In the genomic region with DNA sequence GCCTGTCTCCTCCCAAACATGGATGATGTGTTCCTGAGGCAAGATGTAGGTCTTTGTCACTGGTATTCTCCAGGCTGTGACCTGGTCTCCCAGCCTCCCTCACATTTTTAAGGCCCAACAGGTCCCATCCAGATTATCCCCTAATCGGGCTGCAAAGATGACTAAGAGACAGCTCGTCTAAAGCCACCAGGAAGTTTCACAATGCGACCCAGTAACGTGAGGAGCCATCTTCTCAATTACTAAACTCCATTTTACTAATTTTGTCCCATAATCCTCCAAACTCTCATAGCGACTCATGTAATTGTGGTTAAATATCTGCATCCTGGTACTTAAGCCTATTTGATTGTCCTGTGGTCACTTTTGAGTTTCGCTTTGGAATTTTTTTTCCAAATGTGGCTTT, we compare ENCODE assay signal across 1 cellular context.
TF ChIP-seq lines count a peak whose summit lies in the region.

No MANE protein-coding gene starts in this region.

TF ChIP-seq in HepG2, 621 proteins besides CTCF, POLR2A, EP300 and RAD21 (continued from another document):
- TF ChIP-seq TERF1 (CRISPR knock-in tag; IDR thresholded peaks at IDR 0.05) = no peak
- no peak for TF ChIP-seq AKAP8 (CRISPR knock-in tag; IDR thresholded peaks at IDR 0.05)
- no peak for TF ChIP-seq ATF7 (IDR thresholded peaks at IDR 0.05)
- TF ChIP-seq ATF7 (CRISPR knock-in tag; IDR thresholded peaks at IDR 0.05) = no peak
- TF ChIP-seq RELA (CRISPR knock-in tag; IDR thresholded peaks at IDR 0.05) = no peak
- no peak for TF ChIP-seq E2F5 (CRISPR knock-in tag; conservative IDR thresholded peaks at IDR 0.05)
- no peak for TF ChIP-seq NFYB (CRISPR knock-in tag; IDR thresholded peaks at IDR 0.05)
- no peak for TF ChIP-seq CREB1 (IDR thresholded peaks at IDR 0.05)
- TF ChIP-seq CREB1 (CRISPR knock-in tag; IDR thresholded peaks at IDR 0.05) = no peak
- TF ChIP-seq ETV6 (CRISPR knock-in tag; conservative IDR thresholded peaks at IDR 0.05) = no peak
- no peak for TF ChIP-seq AFF4 (CRISPR knock-in tag; IDR thresholded peaks at IDR 0.05)
- TF ChIP-seq CBX2 (IDR thresholded peaks at IDR 0.05; ENCODE audit: low read depth, low read length) = no peak
- TF ChIP-seq CBX2 (CRISPR knock-in tag; IDR thresholded peaks at IDR 0.05; ENCODE audit: low read depth) = no peak
- no peak for TF ChIP-seq ZHX2 (IDR thresholded peaks at IDR 0.05; ENCODE audit: low read depth)
- TF ChIP-seq ZHX2 (CRISPR knock-in tag; IDR thresholded peaks at IDR 0.05; ENCODE audit: borderline replicate concordance) = no peak
- TF ChIP-seq GFI1 (CRISPR knock-in tag; IDR thresholded peaks at IDR 0.05; ENCODE audit: borderline replicate concordance) = no peak
- no peak for TF ChIP-seq TIGD3 (CRISPR knock-in tag; IDR thresholded peaks at IDR 0.05; ENCODE audit: borderline replicate concordance)
- no peak for TF ChIP-seq PLRG1 (conservative IDR thresholded peaks at IDR 0.05)
